Comparison of ENCODE assay signal across 27 cellular contexts in the genomic region with DNA sequence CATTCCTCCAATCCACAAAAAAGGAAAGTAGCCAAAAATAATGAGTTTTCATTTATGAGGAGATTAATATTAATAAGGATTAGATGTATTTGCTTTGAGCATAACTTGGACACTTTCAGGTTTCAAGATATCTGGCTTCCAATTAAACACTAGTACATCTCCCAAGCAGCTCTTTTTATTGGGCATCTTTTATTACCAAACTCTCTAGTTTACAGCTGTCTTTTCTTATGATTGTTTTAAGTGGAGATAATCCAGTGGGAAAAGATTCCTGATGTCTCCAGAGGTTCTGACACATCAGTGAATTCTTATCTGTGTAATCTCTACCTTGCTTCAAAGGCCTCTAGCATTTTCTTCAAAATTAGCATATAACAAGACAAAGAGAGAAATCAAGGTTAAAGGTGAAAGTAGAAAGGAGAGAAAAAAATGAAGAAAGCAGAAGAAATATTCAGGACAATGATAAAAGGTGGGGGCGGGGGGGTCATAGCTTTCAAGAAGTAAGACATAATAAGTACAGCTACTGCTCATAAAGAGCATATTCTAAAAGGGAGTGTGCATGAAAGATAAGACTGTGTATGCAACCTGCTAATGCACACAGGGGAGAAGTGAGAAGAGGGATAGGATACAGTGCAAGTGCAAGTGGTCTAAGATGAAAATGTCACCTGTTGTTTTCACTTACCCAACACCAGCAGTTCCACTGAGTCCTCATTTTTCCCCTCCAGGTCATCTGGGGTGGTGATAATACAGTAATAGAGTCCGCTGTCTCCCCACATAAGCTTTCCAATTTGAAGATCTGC. TPM values are rescaled to one million over a fixed set of nuclear protein-coding genes. Genes with fewer than 3 reads are reported as not detected.
"Had no signal": no experiment of that assay in that cellular context is flagged by ENCODE, and none has a peak within 500 bp of the region (broad histone marks: within the 10 kb centered on the region; RNA-seq: fewer than 3 reads in every experiment).

No MANE protein-coding gene starts in this region.

- H3K27me3 ChIP-seq: body of pancreas, breast epithelium, colonic mucosa had no signal

- DNase-seq: activated CD4-positive, alpha-beta T cell treated with anti-CD3 and anti-CD28 coated beads, Interleukin-2, amount 10 ng/mL, durations not matched to agents 24 days and 14 days; activated CD4-positive, alpha-beta T cell treated with anti-CD3 and anti-CD28 coated beads, Interleukin-2, amount 50 U/mL, for 4 hours; activated CD8-positive, alpha-beta T cell treated with anti-CD3 and anti-CD28 coated beads for 36 hours; activated gamma-delta T cell treated with Interleukin-2 at 50 U/mL for 16 hours; activated naive CD4-positive, alpha-beta T cell treated with anti-CD3 and anti-CD28 coated beads for 36 hours; activated T-cell treated with anti-CD3 and anti-CD28 coated beads, Interleukin-2, amount 50 U/mL, for 1 hour; activated T-cell treated with anti-CD3 and anti-CD28 coated beads, Interleukin-2, amount 50 U/mL, for 72 hours; adrenal gland; body of pancreas; colonic mucosa; NCI-H1105; NCI-H1436 treated with DMSO at 0.1 percent for 48 hours; NCI-H1694 treated with DMSO at 0.1 percent for 48 hours; NCI-H2029; NCI-H345; NCI-H524 treated with DMSO at 0.1 percent for 48 hours; Right ventricle myocardium superior; T1000 had no signal

- H3K27ac ChIP-seq: adrenal gland, body of pancreas, breast epithelium, colonic mucosa had no signal

- H3K4me1 ChIP-seq: adrenal gland, body of pancreas, breast epithelium, colonic mucosa had no signal

- H3K9me3 ChIP-seq: adrenal gland, body of pancreas, breast epithelium, colonic mucosa had no signal

- H3K36me3 ChIP-seq: adrenal gland, breast epithelium, colonic mucosa had no signal

- ATAC-seq: activated CD8-positive, alpha-beta T cell treated with anti-CD3 and anti-CD28 coated beads for 36 hours; activated naive CD4-positive, alpha-beta T cell treated with anti-CD3 and anti-CD28 coated beads, Interleukin-2, amount 50 U/mL, for 72 hours; activated T-cell treated with anti-CD3 and anti-CD28 coated beads, Interleukin-2, amount 50 U/mL, for 72 hours; body of pancreas had no signal

- H3K4me3 ChIP-seq: adrenal gland, body of pancreas, breast epithelium, colonic mucosa had no signal

RNA-seq across cellular contexts. Expression of a gene that starts 32.8 kb away (rescaled TPM):
- total RNA-seq: activated CD4-positive, alpha-beta T cell treated with anti-CD3 and anti-CD28 coated beads, Interleukin-2, amount 10 ng/mL, durations not matched to agents 24 days and 14 days; activated naive CD4-positive, alpha-beta T cell treated with anti-CD3 and anti-CD28 coated beads, Interleukin-2, amount 50 U/mL, for 72 hours; activated T-helper 2 cell treated with anti-CD3 and anti-CD28 coated beads, Interferon-gamma antibody, Interleukin-2, Interleukin-4, amounts not matched to agents 10 μg/mL and 5 μg/mL and 100 μg/mL, durations not matched to agents 14 hours and 24 hours and 36 hours; adrenal gland; body of pancreas; chondrocyte; colonic mucosa; MCF 10A; NCI-H460; OCI-LY7; T-helper 1 cell treated with Interleukin-12 subunit alpha and Interleukin-12 subunit beta and Interleukin-4 antibody, amounts not matched to agents 30 ng/mL and 1 ng/mL, for 36 hours; T-helper 2 cell treated with Interferon-gamma antibody and Interleukin-4, amounts not matched to agents 100 ng/mL and 5 ng/mL, for 36 hours had no signal
